ENCODE assay signal across 21 cellular contexts in genomic region chr7:70744414-70744942, GRCh38.
DNase-seq lines count a peak whose midpoint lies in the region; ATAC-seq and TF ChIP-seq lines count a peak whose summit lies in the region.
"Had no signal": no experiment of that assay in that cellular context is flagged by ENCODE, and none has a peak within 500 bp of the region (broad histone marks: within the 10 kb centered on the region; RNA-seq: fewer than 3 reads in every experiment).

No MANE protein-coding gene starts in this region.

- H3K4me3 Mint-ChIP-seq in T-helper 17 cell (no peak overlapping the region), glutamatergic neuron (ENCODE audit: unreplicated experiment) (peak overlapping the region; percentile 72)
- peak overlapping the region; percentile 45 for H3K4me3 Mint-ChIP-seq in stimulated activated effector memory CD8-positive, alpha-beta T cell treated with anti-CD3 and anti-CD28 coated beads, Interleukin-12 subunit alpha, Interleukin-12 subunit beta, amount 100 ng/mL, for 72 hours
- H3K4me3 Mint-ChIP-seq in activated naive CD4-positive, alpha-beta T cell treated with anti-CD3 and anti-CD28 coated beads for 36 hours = no peak overlapping the region
- H3K4me3 Mint-ChIP-seq: CD8-positive, alpha-beta T cell; HFFc6 had no signal

- CTCF ChIA-PET in activated naive CD4-positive, alpha-beta T cell treated with anti-CD3 and anti-CD28 coated beads for 36 hours (lab: Charles Lee) = no interaction called here

- peak overlapping the region; percentile 54 for H3K27ac Mint-ChIP-seq in T-helper 17 cell
- H3K27ac Mint-ChIP-seq in glutamatergic neuron (ENCODE audit: unreplicated experiment) = peak overlapping the region; percentile 71
- H3K27ac Mint-ChIP-seq in stimulated activated effector memory CD8-positive, alpha-beta T cell treated with anti-CD3 and anti-CD28 coated beads, Interleukin-12 subunit alpha, Interleukin-12 subunit beta, amount 100 ng/mL, for 72 hours = peak overlapping the region; percentile 80
- no peak overlapping the region for H3K27ac Mint-ChIP-seq in activated naive CD4-positive, alpha-beta T cell treated with anti-CD3 and anti-CD28 coated beads for 36 hours
- H3K27ac Mint-ChIP-seq: CD8-positive, alpha-beta T cell; HFFc6 had no signal

- H3K27me3 Mint-ChIP-seq in T-helper 17 cell (no peaks in the 10 kb centered on the region), glutamatergic neuron (ENCODE audit: unreplicated experiment) (peaks cover 12% of the 10 kb centered on the region)
- H3K27me3 Mint-ChIP-seq in activated naive CD4-positive, alpha-beta T cell treated with anti-CD3 and anti-CD28 coated beads for 36 hours (ENCODE audit: low read depth) = no peaks in the 10 kb centered on the region

- H3K36me3 Mint-ChIP-seq in T-helper 17 cell (ENCODE audit: low read depth) (no peaks in the 10 kb centered on the region), glutamatergic neuron (ENCODE audit: unreplicated experiment) (no peaks in the 10 kb centered on the region)
- peaks cover 5% of the 10 kb centered on the region for H3K36me3 Mint-ChIP-seq in stimulated activated effector memory CD8-positive, alpha-beta T cell treated with anti-CD3 and anti-CD28 coated beads, Interleukin-12 subunit alpha, Interleukin-12 subunit beta, amount 100 ng/mL, for 72 hours
- no peaks in the 10 kb centered on the region for H3K36me3 Mint-ChIP-seq in activated naive CD4-positive, alpha-beta T cell treated with anti-CD3 and anti-CD28 coated beads for 36 hours (ENCODE audit: low read depth)
- H3K36me3 Mint-ChIP-seq: CD8-positive, alpha-beta T cell had no signal

- ATAC-seq in T-helper 17 cell = no peak
- peak; percentile 39 for ATAC-seq in stimulated activated effector memory CD8-positive, alpha-beta T cell treated with anti-CD3 and anti-CD28 coated beads, Interleukin-12 subunit alpha, Interleukin-12 subunit beta, amount 100 ng/mL, for 72 hours
- ATAC-seq: CD8-positive, alpha-beta T cell; Panc1; Right ventricle myocardium inferior had no signal

- no peaks in the 10 kb centered on the region for H3K9me3 ChIP-seq in T-helper 17 cell (ENCODE audit: control insufficient read depth, low read length, poor library complexity, severe bottlenecking)
- H3K9me3 ChIP-seq: BLaER1, MG63 had no signal

- no peak for TF ChIP-seq CTCF in glutamatergic neuron (IDR thresholded peaks at IDR 0.05; ENCODE audit: partially characterized antibody, unreplicated experiment)

- peaks cover 4% of the 10 kb centered on the region for H3K9me3 Mint-ChIP-seq in glutamatergic neuron (ENCODE audit: unreplicated experiment)
- no peaks in the 10 kb centered on the region for H3K9me3 Mint-ChIP-seq in stimulated activated effector memory CD8-positive, alpha-beta T cell treated with anti-CD3 and anti-CD28 coated beads, Interleukin-12 subunit alpha, Interleukin-12 subunit beta, amount 100 ng/mL, for 72 hours
- H3K9me3 Mint-ChIP-seq in activated naive CD4-positive, alpha-beta T cell treated with anti-CD3 and anti-CD28 coated beads for 36 hours = no peaks in the 10 kb centered on the region
- H3K9me3 Mint-ChIP-seq: CD8-positive, alpha-beta T cell had no signal

- H3K4me1 Mint-ChIP-seq in T-helper 17 cell (peaks cover 7% of the 10 kb centered on the region), glutamatergic neuron (ENCODE audit: low read depth, unreplicated experiment) (peaks cover 46% of the 10 kb centered on the region)
- peaks cover 51% of the 10 kb centered on the region for H3K4me1 Mint-ChIP-seq in stimulated activated effector memory CD8-positive, alpha-beta T cell treated with anti-CD3 and anti-CD28 coated beads, Interleukin-12 subunit alpha, Interleukin-12 subunit beta, amount 100 ng/mL, for 72 hours
- no peaks in the 10 kb centered on the region for H3K4me1 Mint-ChIP-seq in activated naive CD4-positive, alpha-beta T cell treated with anti-CD3 and anti-CD28 coated beads for 36 hours (ENCODE audit: low read depth)

- DNase-seq in NCI-H748 (lab: John Stamatoyannopoulos, UW; ENCODE audit: unreplicated experiment) (peak; percentile 19), NCI-H748 treated with DMSO at 0.1 percent for 48 hours (lab: John Stamatoyannopoulos, UW) (no peak), T-helper 17 cell (no peak), glutamatergic neuron (no peak), glomerular visceral epithelial cell (ENCODE audit: extremely low spot score) (no peak), NCI-H1417 treated with DMSO at 0.1 percent for 48 hours (lab: John Stamatoyannopoulos, UW) (no peak)
- no peak for DNase-seq in stimulated activated effector memory CD8-positive, alpha-beta T cell treated with anti-CD3 and anti-CD28 coated beads, Interleukin-12 subunit alpha, Interleukin-12 subunit beta, amount 100 ng/mL, for 72 hours (ENCODE audit: low spot score in 2 of 2)
- DNase-seq in activated naive CD4-positive, alpha-beta T cell treated with anti-CD3 and anti-CD28 coated beads for 36 hours = no peak
- DNase-seq: CD8-positive, alpha-beta T cell; GDM1; GOT3; HFFc6; MG63; NCI-H1105; NCI-H187 treated with DMSO at 0.1 percent for 48 hours; NCI-H2171 treated with DMSO at 0.1 percent for 48 hours; NCI-H446 treated with DMSO at 0.1 percent for 48 hours; NCI-H82 had no signal

- intact Hi-C loops in activated naive CD4-positive, alpha-beta T cell treated with anti-CD3 and anti-CD28 coated beads for 36 hours (cut with micrococcal nuclease) = no loop called here

Comparison
In these comparisons a context has a peak if more than half of its experiments do, and no peak if none do; other contexts are left out.
1. H3K4me3 Mint-ChIP-seq: peak in glutamatergic neuron (single experiment) and stimulated activated effector memory CD8-positive, alpha-beta T cell treated with anti-CD3 and anti-CD28 coated beads, Interleukin-12 subunit alpha, Interleukin-12 subunit beta, amount 100 ng/mL, for 72 hours (single experiment); none in T-helper 17 cell (single experiment) and activated naive CD4-positive, alpha-beta T cell treated with anti-CD3 and anti-CD28 coated beads for 36 hours (single experiment).